15 cellular contexts compared by ENCODE assay signal in genomic region chr3:122893282-122893681, GRCh38.
DNase-seq lines count a peak whose midpoint lies in the region; ATAC-seq and TF ChIP-seq lines count a peak whose summit lies in the region.
"Had no signal": no experiment of that assay in that cellular context is flagged by ENCODE, and none has a peak within 500 bp of the region (broad histone marks: within the 10 kb centered on the region; RNA-seq: fewer than 3 reads in every experiment).

No MANE protein-coding gene starts in this region.

- peak; percentile 49 for ATAC-seq in GM19463 (IDR thresholded peaks at IDR 0.05; ENCODE audit: unreplicated experiment)
- ATAC-seq in heart left ventricle: no peak
- ATAC-seq: body of pancreas, K562 had no signal

- H3K4me1 ChIP-seq in PC-9 (replicated peaks; ENCODE audit: insufficient read depth) (peaks cover 40% of the 10 kb centered on the region), hepatocyte (ENCODE audit: insufficient read depth) (peaks cover 4% of the 10 kb centered on the region), heart left ventricle (peaks cover 0 to 31% (median 13%) of the 10 kb centered on the region in 12 donors)
- H3K4me1 ChIP-seq: body of pancreas had no signal

- no peaks in the 10 kb centered on the region for H3K36me3 ChIP-seq in PC-9 (ENCODE audit: low read depth)
- no peaks in the 10 kb centered on the region for H3K36me3 ChIP-seq in hepatocyte (replicated peaks; ENCODE audit: insufficient read depth, low read depth)
- H3K36me3 ChIP-seq in heart left ventricle: no peaks in the 10 kb centered on the region
- H3K36me3 ChIP-seq: BLaER1, ovary had no signal

- no peak for TF ChIP-seq POLR2A in heart left ventricle (IDR thresholded peaks at IDR 0.05)

- intact Hi-C loops in PC-9 (cut with micrococcal nuclease; ENCODE audit: unreplicated experiment): loop anchor here (5.0 kb wide), 2 partner anchors 101 to 309 kb away; partner anchors contain the start of genes HSPBAP1 and SEC22A
- intact Hi-C loops in heart left ventricle (cut with DNase I): no loop called here

- no peak for TF ChIP-seq CTCF in PC-9 (conservative IDR thresholded peaks at IDR 0.05)
- no peak for TF ChIP-seq CTCF in hepatocyte (IDR thresholded peaks at IDR 0.05; ENCODE audit: poor library complexity)
- no peak for TF ChIP-seq CTCF in endothelial cell (IDR thresholded peaks at IDR 0.05; ENCODE audit: unreplicated experiment)
- no peak for TF ChIP-seq CTCF in heart left ventricle (IDR thresholded peaks at IDR 0.05)

- POLR2A ChIA-PET in PC-9 (lab: Charles Lee; ENCODE audit: unreplicated experiment): interaction anchor here (0.5 to 0.7 kb wide), 3 partner anchors 54 to 329 kb away, joined by 3 to 8 read pairs (median 5); partner anchors contain the start of genes DTX3L and PARP9

- BruUV-seq in PC-9 (replicated peaks; lab: Mats Ljungman, UMichigan): no TSS peak

- H4K20me1 ChIP-seq in PC-9 (ENCODE audit: insufficient read depth) (no peaks in the 10 kb centered on the region), hepatocyte (ENCODE audit: insufficient read depth, poor library complexity, severe bottlenecking) (no peaks in the 10 kb centered on the region)
- H4K20me1 ChIP-seq: BLaER1 had no signal

- H3K4me2 ChIP-seq in PC-9 (peak overlapping the region; percentile 61), hepatocyte (no peak overlapping the region)
- H3K4me2 ChIP-seq: BLaER1 had no signal

- H3K27me3 Mint-ChIP-seq in endothelial cell (ENCODE audit: unreplicated experiment): no peaks in the 10 kb centered on the region

- peaks cover 7% of the 10 kb centered on the region; the same call in 1 of the 2 replicates for H3F3A ChIP-seq in PC-9 (ENCODE audit: insufficient read depth, low read depth)

- no peaks in the 10 kb centered on the region for H3K36me3 Mint-ChIP-seq in endothelial cell (ENCODE audit: low read depth, unreplicated experiment)

- no peaks in the 10 kb centered on the region for H3K27me3 ChIP-seq in PC-9 (ENCODE audit: insufficient read depth, low read depth)
- no peaks in the 10 kb centered on the region for H3K27me3 ChIP-seq in hepatocyte
- peaks cover 0 to 3% (median 0%) of the 10 kb centered on the region in 9 donors for H3K27me3 ChIP-seq in heart left ventricle
- H3K27me3 ChIP-seq: BLaER1, body of pancreas, ovary had no signal

- peak overlapping the region; percentile 75 for H3K27ac ChIP-seq in PC-9
- peak overlapping the region; percentile 25 for H3K27ac ChIP-seq in hepatocyte
- H3K27ac ChIP-seq in heart left ventricle: peak overlapping the region in 4 of 12 donors; percentile 38 to 66 (median 47)
- H3K27ac ChIP-seq: BLaER1, body of pancreas, ovary had no signal

- no peak overlapping the region for H3K27ac Mint-ChIP-seq in endothelial cell (ENCODE audit: unreplicated experiment)
- H3K27ac Mint-ChIP-seq: T-helper 2 cell treated with Interferon-gamma antibody and Interleukin-4, amounts not matched to agents 5 μg/mL and 100 μg/mL, for 36 hours had no signal

- peak; percentile 50 for DNase-seq in DMS53 (lab: John Stamatoyannopoulos, UW)
- DNase-seq in PC-9: peak; percentile 46 to 90
- DNase-seq in hepatocyte (ENCODE audit: low spot score): no peak
- DNase-seq in endothelial cell (ENCODE audit: low spot score): no peak
- DNase-seq in heart left ventricle: no peak
- DNase-seq in NCI-H69 (lab: John Stamatoyannopoulos, UW): no peak
- no peak for DNase-seq in RKO (ENCODE audit: low spot score)
- DNase-seq: activated CD8-positive, alpha-beta memory T cell treated with anti-CD3 and anti-CD28 coated beads, Interleukin-2, amount 50 U/mL, for 48 hours; body of pancreas; NCI-H2081; ovary had no signal

- H3K9me3 Mint-ChIP-seq in endothelial cell (ENCODE audit: unreplicated experiment): no peaks in the 10 kb centered on the region
- H3K9me3 Mint-ChIP-seq: T-helper 2 cell treated with Interferon-gamma antibody and Interleukin-4, amounts not matched to agents 5 μg/mL and 100 μg/mL, for 36 hours had no signal

- CTCF ChIA-PET in PC-9 (lab: Charles Lee): interaction anchor here (1.2 kb wide), 1 partner anchor 49 kb away, joined by 3 read pairs; no protein-coding TSS in a partner anchor

- peaks cover 17% of the 10 kb centered on the region for H3K4me1 Mint-ChIP-seq in endothelial cell (ENCODE audit: unreplicated experiment)

- H2AFZ ChIP-seq in PC-9: no peak overlapping the region
- no peak overlapping the region for H2AFZ ChIP-seq in hepatocyte

- H3K79me2 ChIP-seq in PC-9 (ENCODE audit: low read depth) (no peaks in the 10 kb centered on the region), hepatocyte (no peaks in the 10 kb centered on the region)

- H3K4me3 Mint-ChIP-seq in endothelial cell (ENCODE audit: unreplicated experiment): no peak overlapping the region
- H3K4me3 Mint-ChIP-seq: T-helper 2 cell treated with Interferon-gamma antibody and Interleukin-4, amounts not matched to agents 5 μg/mL and 100 μg/mL, for 36 hours had no signal

- H3K9me2 ChIP-seq in PC-9 (ENCODE audit: insufficient read depth): no peaks in the 10 kb centered on the region
- no peaks in the 10 kb centered on the region for H3K9me2 ChIP-seq in hepatocyte (replicated peaks; ENCODE audit: insufficient read depth)

- H3K4me3 ChIP-seq in PC-9 (peak overlapping the region; percentile 3; the same call in 1 of the 2 replicates), hepatocyte (no peak overlapping the region), heart left ventricle (no peak overlapping the region)
- H3K4me3 ChIP-seq: BLaER1, body of pancreas, K562, ovary had no signal

- H3K9me3 ChIP-seq in PC-9 (ENCODE audit: insufficient read depth, low read depth) (no peaks in the 10 kb centered on the region), hepatocyte (ENCODE audit: low read depth) (no peaks in the 10 kb centered on the region), heart left ventricle (no peaks in the 10 kb centered on the region)
- H3K9me3 ChIP-seq: BLaER1, body of pancreas, ovary had no signal

- 82% methylated on average over 8 of the region's 8 CpGs for WGBS in hepatocyte (ENCODE audit: low lambda C conversion rate, missing lambda C conversion rate)
- WGBS in heart left ventricle, 4 donors: 89 to 91% (median 89%) methylated on average over 8 of the region's 8 CpGs

Comparison
In these comparisons a context has a peak if more than half of its experiments do, and no peak if none do; other contexts are left out.
1. DNase-seq: peak in DMS53 (single experiment) and PC-9 (2 of 2); none in hepatocyte (single experiment), endothelial cell (single experiment), heart left ventricle (0 of 5), NCI-H69 (single experiment) and RKO (single experiment).